ENCODE assay signal across 9 cellular contexts in the genomic region with DNA sequence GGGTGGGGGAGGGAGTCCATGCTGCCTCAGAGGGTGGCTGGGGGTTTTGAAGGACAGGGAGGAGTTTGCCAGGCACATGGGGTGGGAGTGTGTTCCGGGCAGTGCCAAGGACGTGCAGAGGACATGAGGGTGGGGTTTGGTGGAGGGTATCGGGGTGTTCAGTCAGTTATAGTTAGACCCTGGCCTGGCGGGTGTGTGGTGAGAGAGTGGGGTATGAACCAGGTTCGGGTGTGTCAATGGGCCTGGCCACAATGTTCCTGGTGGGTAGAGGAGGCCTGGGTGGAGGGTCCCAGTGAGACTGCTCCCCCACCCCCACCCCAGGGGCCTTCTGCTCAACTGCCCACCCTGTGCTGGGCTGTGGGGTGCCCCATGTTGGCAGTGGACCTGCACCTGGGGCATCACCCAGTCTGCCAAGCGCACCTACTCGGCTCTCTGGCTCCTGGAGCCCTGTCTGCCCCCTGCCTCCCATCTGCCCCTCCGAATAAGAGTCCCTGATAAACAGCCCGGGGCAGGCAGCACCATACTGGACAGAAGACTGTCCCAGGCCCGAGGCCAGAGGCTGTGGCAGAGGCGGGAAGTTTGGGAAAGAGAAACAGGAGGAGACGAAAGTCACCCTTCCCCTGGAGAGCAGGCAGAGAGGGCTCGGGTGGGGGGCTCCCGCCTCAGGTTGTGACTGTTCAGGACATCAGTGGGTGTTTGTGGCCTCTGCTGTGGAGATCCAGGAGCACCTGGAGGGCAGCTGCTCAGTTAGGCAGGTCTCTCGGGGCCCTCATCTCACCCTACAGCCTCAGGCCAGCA. TPM values are rescaled to one million over a fixed set of nuclear protein-coding genes. Genes with fewer than 3 reads are reported as not detected.
A peak's percentile ranks its signal among the peaks of the same experiment; 100 is the strongest.
DNase-seq lines count a peak whose midpoint lies in the region; ATAC-seq and TF ChIP-seq lines count a peak whose summit lies in the region.
"Had no signal": no experiment of that assay in that cellular context is flagged by ENCODE, and none has a peak within 500 bp of the region (broad histone marks: within the 10 kb centered on the region; RNA-seq: fewer than 3 reads in every experiment).

No MANE protein-coding gene starts in this region.

- H3K4me1 Mint-ChIP-seq in CD14-positive monocyte = peaks cover 53% of the 10 kb centered on the region

- no peak for ATAC-seq in GM18502 (IDR thresholded peaks at IDR 0.05; ENCODE audit: poor library complexity, unreplicated experiment)

- peak overlapping the region; percentile 50 to 94 (median 87) for H3K27ac Mint-ChIP-seq in CD14-positive monocyte

- TF ChIP-seq CTCF in CD14-positive monocyte (IDR thresholded peaks at IDR 0.05) = no peak
- no peak for TF ChIP-seq CTCF in RWPE1 (conservative IDR thresholded peaks at IDR 0.05; ENCODE audit: low read depth)

- POLR2A ChIA-PET in RWPE1 (lab: Yijun Ruan, JAX; ENCODE audit: low non-redundant PET) = interaction anchor here (0.8 kb wide), 1 partner anchor 15 kb away, joined by 3 read pairs; no protein-coding TSS in a partner anchor

- no peaks in the 10 kb centered on the region for H3K9me3 ChIP-seq in effector memory CD4-positive, alpha-beta T cell (ENCODE audit: control insufficient read depth, low read length)

- no peaks in the 10 kb centered on the region for H3K27me3 ChIP-seq in effector memory CD4-positive, alpha-beta T cell (replicated peaks; ENCODE audit: control insufficient read depth, insufficient read depth, low read length, poor library complexity, severe bottlenecking)

- H3K27me3 Mint-ChIP-seq in CD14-positive monocyte (ENCODE audit: low read depth in 3 of 3) = peaks cover 0 to 5% (median 0%) of the 10 kb centered on the region in 3 donors

- peak overlapping the region in 1 of 2 donors; percentile 39 for H3K4me3 Mint-ChIP-seq in CD14-positive monocyte

- CTCF ChIA-PET in RWPE1 (lab: Yijun Ruan, JAX) = no interaction called here

- DNase-seq in CD14-positive monocyte (ENCODE audit: low spot score) (no peak), RWPE1 (ENCODE audit: low spot score) (no peak), posterior vena cava (ENCODE audit: low spot score) (peak; percentile 75), NCI-H524 (lab: John Stamatoyannopoulos, UW) (no peak), NCI-H2196 (lab: John Stamatoyannopoulos, UW; ENCODE audit: unreplicated experiment) (no peak), HCEC 1CT (no peak)
- no peak for DNase-seq in effector memory CD4-positive, alpha-beta T cell
- DNase-seq: NCI-H526 had no signal

- H3K4me3 ChIP-seq in effector memory CD4-positive, alpha-beta T cell (ENCODE audit: insufficient read depth, low read depth, low read length, poor library complexity, severe bottlenecking) = no peak overlapping the region

- intact Hi-C loops in CD14-positive monocyte (cut with micrococcal nuclease) (loop anchor here in 1 of 2 donors (10.0 kb wide), 1 partner anchor 340 kb away; the partner anchor contains the start of gene PLXNB2), posterior vena cava (cut with DNase I) (loop anchor here (5.0 kb wide), 2 partner anchors 32 to 278 kb away; no protein-coding TSS in a partner anchor)

- H3K9me3 Mint-ChIP-seq in CD14-positive monocyte = no peaks in the 10 kb centered on the region

- peaks cover 17% of the 10 kb centered on the region for H3K36me3 ChIP-seq in effector memory CD4-positive, alpha-beta T cell (ENCODE audit: control insufficient read depth, insufficient read depth, low read length)

- peaks cover 28% of the 10 kb centered on the region for H3K4me1 ChIP-seq in effector memory CD4-positive, alpha-beta T cell (ENCODE audit: control insufficient read depth, insufficient read depth, low read length, poor library complexity, severe bottlenecking)

- peak overlapping the region; percentile 92 for H3K27ac ChIP-seq in RWPE1
- peak overlapping the region; percentile 97 for H3K27ac ChIP-seq in effector memory CD4-positive, alpha-beta T cell (ENCODE audit: insufficient read depth, low read length, poor library complexity, severe bottlenecking)

- H3K36me3 Mint-ChIP-seq in CD14-positive monocyte = peaks cover 21 to 32% of the 10 kb centered on the region in 2 donors

RNA-seq across cellular contexts. Expression of gene PIM3, which starts 4.1 kb away (rescaled TPM):
- polyA plus RNA-seq in CD14-positive monocyte = 10 to 100 TPM; 38.8 to 40.4 TPM
- total RNA-seq in posterior vena cava = 10 to 100 TPM; 29.9 to 37.2 TPM

RNA-seq across cellular contexts. Expression of gene CRELD2, which starts 46.3 kb away (rescaled TPM):
- 10 to 100 TPM; 20.3 to 27.6 TPM for polyA plus RNA-seq in CD14-positive monocyte
- total RNA-seq in posterior vena cava = 10 to 100 TPM; 27.5 to 45.4 TPM

RNA-seq across cellular contexts. Expression of gene ALG12, which starts 46.5 kb away (rescaled TPM):
- 1 to 10 TPM; 7.2 to 9.5 TPM for polyA plus RNA-seq in CD14-positive monocyte
- 10 to 100 TPM in 1 of 2 donors, 1 to 10 TPM in 1; 8.9 to 11.7 TPM for total RNA-seq in posterior vena cava

RNA-seq across cellular contexts. Expression of gene IL17REL, which starts 47.9 kb away (rescaled TPM):
- not detected for polyA plus RNA-seq in CD14-positive monocyte
- total RNA-seq in posterior vena cava = not detected
